8 cellular contexts compared by ENCODE assay signal in genomic region chr6:127855542-127856159, GRCh38. TPM values are rescaled to one million over a fixed set of nuclear protein-coding genes. Genes with fewer than 3 reads are reported as not detected.
A peak's percentile ranks its signal among the peaks of the same experiment; 100 is the strongest.
DNase-seq lines count a peak whose midpoint lies in the region; ATAC-seq, FAIRE-seq and TF ChIP-seq lines count a peak whose summit lies in the region.

No MANE protein-coding gene starts in this region.

- TF ChIP-seq POLR2A in endothelial cell of umbilical vein (IDR thresholded peaks at IDR 0.05; ENCODE audit: low read depth, low read length) = no peak
- TF ChIP-seq POLR2A in erythroblast (IDR thresholded peaks at IDR 0.05; ENCODE audit: low read length) = no peak

- H2AFZ ChIP-seq in endothelial cell of umbilical vein (ENCODE audit: low read depth, low read length) = peak overlapping the region; percentile 24

- no peak overlapping the region for H3K4me3 ChIP-seq in AG04449 (ENCODE audit: low read depth, low read length)
- H3K4me3 ChIP-seq in WI38 (ENCODE audit: low read depth, low read length) = no peak overlapping the region
- H3K4me3 ChIP-seq in endothelial cell of umbilical vein (replicated peaks in 1 of 3; ENCODE audit: insufficient read depth in 1 of 3, low read depth in 1 of 3, low read length in 3 of 3) = no peak overlapping the region
- H3K4me3 ChIP-seq in retinal pigment epithelial cell (ENCODE audit: low read length) = no peak overlapping the region
- no peak overlapping the region for H3K4me3 ChIP-seq in aorta (ENCODE audit: low read length in 2 of 2)

- H3K9ac ChIP-seq in endothelial cell of umbilical vein (replicated peaks; ENCODE audit: extremely low read depth, insufficient read depth, low read length) = no peak overlapping the region

- H3K79me2 ChIP-seq in endothelial cell of umbilical vein (ENCODE audit: control insufficient read depth, insufficient read depth, low read length) = no peaks in the 10 kb centered on the region

- dilution Hi-C loops in endothelial cell of umbilical vein (cut with MboI; ENCODE audit: extremely low pct_ligation_motif_present, low sequenced_read_pairs) = no loop called here

- intact Hi-C loops in endothelial cell of umbilical vein (cut with micrococcal nuclease) = loop anchor here (1.0 to 2.0 kb wide), 4 partner anchors 473 to 1395 kb away; partner anchors contain the start of gene PTPRK
- intact Hi-C loops in aorta (cut with DNase I) = loop anchor here in 1 of 2 donors (10.0 kb wide), 2 partner anchors 669 to 879 kb away; partner anchors contain the start of gene PTPRK

- peak; percentile 52 for ATAC-seq in GM21423 (IDR thresholded peaks at IDR 0.05; ENCODE audit: unreplicated experiment)
- no peak for ATAC-seq in aorta (ENCODE audit: low FRiP score)

- TF ChIP-seq CTCF in AG04449 (IDR thresholded peaks at IDR 0.05; ENCODE audit: insufficient read depth, low read length, missing control alignments) (peak; percentile 39), WI38 (IDR thresholded peaks at IDR 0.05; ENCODE audit: low read depth, low read length) (peak; percentile 46), endothelial cell of umbilical vein (IDR thresholded peaks at IDR 0.05; ENCODE audit: extremely low read depth in 1 of 2, insufficient read depth in 1 of 2, low read depth in 1 of 2, low read length in 2 of 2) (peak; percentile 18 to 45), retinal pigment epithelial cell (conservative IDR thresholded peaks at IDR 0.05; ENCODE audit: low read depth, low read length) (peak; percentile 57)

- H4K20me1 ChIP-seq in endothelial cell of umbilical vein (replicated peaks; ENCODE audit: control insufficient read depth, extremely low read depth, insufficient read depth, low read length) = no peaks in the 10 kb centered on the region

- H3K27ac ChIP-seq in endothelial cell of umbilical vein (ENCODE audit: insufficient read depth, low read depth, low read length) (no peak overlapping the region), aorta (ENCODE audit: low read depth in 1 of 2, low read length in 2 of 2) (no peak overlapping the region)

- POLR2A ChIA-PET in AG04449 (lab: Yijun Ruan, JAX) = no interaction called here
- POLR2A ChIA-PET in endothelial cell of umbilical vein (lab: Charles Lee) = no interaction called here

- 23 to 29% methylated on average over 4 of the region's 4 CpGs for WGBS in aorta, 2 donors

- H3K36me3 ChIP-seq in endothelial cell of umbilical vein (ENCODE audit: control insufficient read depth in 2 of 2, extremely low read depth in 1 of 2, insufficient read depth in 2 of 2, low read length in 2 of 2) (no peaks in the 10 kb centered on the region), aorta (ENCODE audit: control insufficient read depth in 1 of 2, insufficient read depth in 2 of 2, low read length in 1 of 2) (no peaks in the 10 kb centered on the region)

- DNase-seq in AG04449 (ENCODE audit: low read depth, low spot score) = no peak
- DNase-seq in endothelial cell of umbilical vein (ENCODE audit: low read depth, low spot score) = peak; percentile 61
- no peak for DNase-seq in retinal pigment epithelial cell (ENCODE audit: low read depth)
- no peak for DNase-seq in erythroblast (lab: John Stamatoyannopoulos, UW)
- DNase-seq in HUDEP-2 (lab: John Stamatoyannopoulos, UW; ENCODE audit: unreplicated experiment in 76 of 76) = no peak
- no peak for DNase-seq in aorta

- CTCF ChIA-PET in AG04449 (lab: Yijun Ruan, JAX) = interaction anchor here (0.7 to 3.9 kb wide), 33 partner anchors 8 to 877 kb away, joined by 3 to 31 read pairs (median 4); partner anchors contain the start of gene PTPRK
- CTCF ChIA-PET in endothelial cell of umbilical vein (lab: Charles Lee) = interaction anchor here (0.5 to 4.1 kb wide), 85 partner anchors 8 to 1515 kb away, joined by 3 to 99 read pairs (median 4); partner anchors contain the start of gene PTPRK

- H3K4me1 ChIP-seq in endothelial cell of umbilical vein (ENCODE audit: control insufficient read depth, extremely low read depth, insufficient read depth, low read length) (no peaks in the 10 kb centered on the region), aorta (ENCODE audit: control insufficient read depth in 1 of 2, insufficient read depth in 2 of 2, low read length in 2 of 2) (no peaks in the 10 kb centered on the region)

- H3K9me3 ChIP-seq in endothelial cell of umbilical vein (replicated peaks; ENCODE audit: control insufficient read depth, insufficient read depth, low read length) = no peaks in the 10 kb centered on the region
- H3K9me3 ChIP-seq in aorta (ENCODE audit: control insufficient read depth, low read length) = no peaks in the 10 kb centered on the region

- H3K9me1 ChIP-seq in endothelial cell of umbilical vein (replicated peaks; ENCODE audit: control insufficient read depth, extremely low read depth, insufficient read depth, low read length) = no peaks in the 10 kb centered on the region

- FAIRE-seq in endothelial cell of umbilical vein (lab: Jason Lieb, UNC) = peak; percentile 42

- no peak overlapping the region for H3K4me2 ChIP-seq in endothelial cell of umbilical vein (ENCODE audit: insufficient read depth, low read length)

- BruUV-seq in endothelial cell of umbilical vein (replicated peaks; lab: Mats Ljungman, UMichigan) = no TSS peak

- H3K27me3 ChIP-seq in endothelial cell of umbilical vein (ENCODE audit: control insufficient read depth in 2 of 2, insufficient read depth in 2 of 2, low read length in 2 of 2) = no peaks in the 10 kb centered on the region
- H3K27me3 ChIP-seq in aorta (ENCODE audit: control insufficient read depth in 1 of 2, insufficient read depth in 2 of 2, low read length in 1 of 2) = no peaks in the 10 kb centered on the region

TF ChIP-seq in endothelial cell of umbilical vein, 7 proteins besides CTCF, POLR2A, EP300 and RAD21:
- TF ChIP-seq POLR2AphosphoS5 (IDR thresholded peaks at IDR 0.05; ENCODE audit: insufficient read depth, low read depth, low read length) (no peak), MAX (IDR thresholded peaks at IDR 0.05; ENCODE audit: insufficient read depth, insufficient read length) (no peak), MYC (IDR thresholded peaks at IDR 0.05; ENCODE audit: low read depth, low read length) (no peak), EZH2 (IDR thresholded peaks at IDR 0.05; ENCODE audit: borderline replicate concordance, low read depth, low read length, severe bottlenecking) (no peak), GATA2 (IDR thresholded peaks at IDR 0.05; ENCODE audit: insufficient read depth, insufficient read length, low read depth, low read length) (no peak), FOS (IDR thresholded peaks at IDR 0.05; ENCODE audit: borderline replicate concordance, insufficient read depth, low read length) (no peak), JUN (IDR thresholded peaks at IDR 0.05; ENCODE audit: borderline replicate concordance, insufficient read depth, insufficient read length, low read depth) (no peak)

RNA-seq across cellular contexts. Expression of gene THEMIS, which starts 45.2 kb away (rescaled TPM):
- not detected in 2 replicates for total RNA-seq in endothelial cell of umbilical vein
- polyA plus RNA-seq in endothelial cell of umbilical vein = not detected in 2 replicates
- polyA plus RNA-seq in endothelial cell of umbilical vein (2011; cell fraction: cytosol; rRNA removed) = not detected in 2 replicates
- not detected in 2 replicates for polyA plus RNA-seq in endothelial cell of umbilical vein (2011; cell fraction: nucleus; rRNA removed)
- not detected in 2 replicates for polyA plus RNA-seq in endothelial cell of umbilical vein (2012)
- not detected in 2 replicates for polyA minus RNA-seq in endothelial cell of umbilical vein
- not detected for polyA minus RNA-seq in endothelial cell of umbilical vein (2011; cell fraction: cytosol; rRNA and poly(A)+ RNA removed)
- polyA minus RNA-seq in endothelial cell of umbilical vein (2011; cell fraction: nucleus; rRNA and poly(A)+ RNA removed) = not detected in 2 replicates
- 1 to 10 TPM in 1 of 2 donors, under 1 TPM in 1; 0.68 to 1.7 TPM for total RNA-seq in aorta
- polyA plus RNA-seq in aorta = under 1 TPM in 1 of 2 donors, not detected in 1; 0.63 TPM
